ENCODE assay signal across 13 cellular contexts in genomic region chr6:161351855-161352254, GRCh38.
"Had no signal": no experiment of that assay in that cellular context is flagged by ENCODE, and none has a peak within 500 bp of the region (broad histone marks: within the 10 kb centered on the region; RNA-seq: fewer than 3 reads in every experiment).

No MANE protein-coding gene starts in this region.

- H3K4me3 ChIP-seq: adrenal gland, lower lobe of right lung, prostate gland had no signal

- H3K27me3 ChIP-seq: adrenal gland had no signal

- H3K4me1 ChIP-seq: adrenal gland, lower lobe of right lung, prostate gland had no signal

- H3K36me3 ChIP-seq: adrenal gland, lower lobe of right lung, prostate gland had no signal

- H3K27ac ChIP-seq: adrenal gland, lower lobe of right lung, prostate gland had no signal

- H3K9me3 ChIP-seq: adrenal gland, lower lobe of right lung, prostate gland had no signal

- DNase-seq: activated CD4-positive, alpha-beta T cell treated with anti-CD3 and anti-CD28 coated beads, Interleukin-2, amount 50 U/mL, for 48 hours; activated T-cell treated with anti-CD3 and anti-CD28 coated beads, Interleukin-2, amount 50 U/mL, for 24 hours; adrenal gland; erythroblast; left cardiac atrium; lower lobe of right lung; right cardiac atrium; small intestine; stimulated activated CD4-positive, alpha-beta T cell treated with anti-CD3 and anti-CD28 coated beads, Interleukin-4, amount 100 ng/mL, for 4 hours; stimulated activated CD8-positive, alpha-beta memory T cell treated with anti-CD3 and anti-CD28 coated beads, Interleukin-4, amount 100 ng/mL, for 48 hours; stimulated activated naive CD8-positive, alpha-beta T cell treated with anti-CD3 and anti-CD28 coated beads, Interleukin-15, Interleukin-2, amounts not matched to agents 100 U/mL and 50 U/mL, for 24 hours had no signal

- ATAC-seq: activated CD4-positive, CD25-positive, alpha-beta regulatory T cell treated with anti-CD3 and anti-CD28 coated beads, Interleukin-2, amount 50 U/mL, for 24 hours; left cardiac atrium; lower lobe of right lung; right cardiac atrium; stimulated activated naive CD8-positive, alpha-beta T cell treated with anti-CD3 and anti-CD28 coated beads, Interleukin-15, Interleukin-2, amounts not matched to agents 100 U/mL and 50 U/mL, for 24 hours had no signal
